In the genomic region with DNA sequence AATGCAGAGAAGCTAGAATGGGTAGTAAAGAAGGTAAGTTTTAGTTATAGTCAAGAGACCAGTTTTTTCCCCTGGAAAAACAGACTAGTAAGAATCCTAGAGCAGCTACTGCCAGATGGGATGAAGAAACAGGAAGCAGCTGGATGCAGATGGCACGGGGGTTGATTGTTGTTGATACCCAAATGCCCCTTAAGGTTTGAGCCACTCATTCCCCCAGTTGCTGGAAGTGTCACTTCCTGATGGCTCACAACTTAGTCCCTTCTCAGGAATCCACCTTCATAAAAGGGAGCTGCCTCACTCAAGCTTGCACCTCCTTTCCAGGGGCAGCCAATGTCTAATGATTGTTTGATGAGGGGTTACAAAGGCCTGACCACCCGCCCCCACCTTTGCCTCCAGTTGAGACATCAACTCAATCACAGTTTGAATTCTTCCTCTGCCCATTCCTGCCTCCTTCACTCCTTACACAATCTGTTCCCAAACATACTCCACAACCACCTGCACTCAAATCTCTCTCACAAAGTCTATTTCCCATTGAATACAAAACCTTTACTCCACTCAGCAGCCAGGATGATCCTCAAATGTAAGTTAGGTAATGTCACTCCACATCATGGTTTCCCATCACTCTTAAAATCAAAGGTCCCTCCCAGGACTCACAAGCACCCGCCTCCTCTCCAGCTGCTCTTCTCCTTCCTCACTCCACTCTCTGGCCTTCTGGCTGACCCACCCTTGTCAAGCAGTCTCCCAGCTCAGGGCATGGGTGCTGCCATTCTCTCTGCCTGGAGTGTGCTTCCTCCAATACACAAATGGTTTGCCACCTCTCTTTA, we compare ENCODE assay signal across 25 cellular contexts.
A peak's percentile ranks its signal among the peaks of the same experiment; 100 is the strongest.
DNase-seq lines count a peak whose midpoint lies in the region; ATAC-seq and TF ChIP-seq lines count a peak whose summit lies in the region.
"Had no signal": no experiment of that assay in that cellular context is flagged by ENCODE, and none has a peak within 500 bp of the region (broad histone marks: within the 10 kb centered on the region; RNA-seq: fewer than 3 reads in every experiment).

No MANE protein-coding gene starts in this region.

- H3K36me3 Mint-ChIP-seq in naive thymus-derived CD4-positive, alpha-beta T cell, result no peaks in the 10 kb centered on the region

- peaks cover 2 to 12% (median 6%) of the 10 kb centered on the region in 5 donors for H3K27me3 Mint-ChIP-seq in naive thymus-derived CD4-positive, alpha-beta T cell
- H3K27me3 Mint-ChIP-seq: activated B cell treated with CpG ODN at 0.5 μM for 24 hours had no signal

- peak overlapping the region; percentile 31 for H3K4me2 ChIP-seq in PC-3 (ENCODE audit: low read length)
- H3K4me2 ChIP-seq: BLaER1, KMS-11 had no signal

- H3K27me3 ChIP-seq in PC-3 (ENCODE audit: low read length) (no peaks in the 10 kb centered on the region), left ventricle myocardium inferior (ENCODE audit: low read depth) (no peaks in the 10 kb centered on the region)
- H3K27me3 ChIP-seq in naive thymus-derived CD4-positive, alpha-beta T cell (ENCODE audit: control insufficient read depth in 2 of 2, insufficient read depth in 2 of 2, low read length in 2 of 2), result no peaks in the 10 kb centered on the region
- H3K27me3 ChIP-seq: BLaER1, esophagus squamous epithelium, pancreas, thyroid gland had no signal

- intact Hi-C loops in PC-3 (cut with micrococcal nuclease) (no loop called here), left ventricle myocardium inferior (cut with micrococcal nuclease) (no loop called here)
- intact Hi-C loops in naive thymus-derived CD4-positive, alpha-beta T cell (cut with micrococcal nuclease), result no loop called here

- TF ChIP-seq CTCF in PC-3 (conservative IDR thresholded peaks at IDR 0.05; ENCODE audit: low read depth, low read length) (no peak), fibroblast of mammary gland (conservative IDR thresholded peaks at IDR 0.05; ENCODE audit: control insufficient read depth, insufficient read depth, low read depth, low read length) (no peak), left ventricle myocardium inferior (IDR thresholded peaks at IDR 0.05; ENCODE audit: borderline replicate concordance) (no peak)

- POLR2A ChIA-PET in PC-3 (lab: Charles Lee; ENCODE audit: unreplicated experiment), result interaction anchor here (0.5 kb wide), 1 partner anchor 704 kb away, joined by 4 read pairs; no protein-coding TSS in a partner anchor
- POLR2A ChIA-PET in naive thymus-derived CD4-positive, alpha-beta T cell (lab: Charles Lee), result interaction anchor here (0.6 kb wide), 1 partner anchor 529 kb away, joined by 3 read pairs; no protein-coding TSS in a partner anchor

- H3K27ac Mint-ChIP-seq in naive thymus-derived CD4-positive, alpha-beta T cell, result no peak overlapping the region
- H3K27ac Mint-ChIP-seq: activated B cell treated with CpG ODN at 0.5 μM for 24 hours; activated CD8-positive, alpha-beta T cell treated with anti-CD3 and anti-CD28 coated beads, Interleukin-2, amount 10 ng/mL, durations not matched to agents 7 days and 5 days; activated naive CD8-positive, alpha-beta T cell treated with anti-CD3 and anti-CD28 coated beads, Interleukin-2, amount 10 ng/mL, durations not matched to agents 7 days and 5 days had no signal

- H3K4me1 ChIP-seq in PC-3 (ENCODE audit: insufficient read depth, low read length) (peaks cover 82% of the 10 kb centered on the region), left ventricle myocardium inferior (peaks cover 29% of the 10 kb centered on the region)
- H3K4me1 ChIP-seq in naive thymus-derived CD4-positive, alpha-beta T cell (ENCODE audit: control insufficient read depth in 2 of 2, insufficient read depth in 2 of 2, low read length in 2 of 2), result no peaks in the 10 kb centered on the region

- H3K27ac ChIP-seq in PC-3 (ENCODE audit: low read length) (peak overlapping the region; percentile 97), left ventricle myocardium inferior (replicated peaks) (no peak overlapping the region)
- H3K27ac ChIP-seq in naive thymus-derived CD4-positive, alpha-beta T cell (ENCODE audit: low read depth, low read length), result no peak overlapping the region
- H3K27ac ChIP-seq: BLaER1, esophagus squamous epithelium, KMS-11, pancreas, thyroid gland had no signal

- H3K4me3 Mint-ChIP-seq in naive thymus-derived CD4-positive, alpha-beta T cell, result no peak overlapping the region
- H3K4me3 Mint-ChIP-seq: activated B cell treated with CpG ODN at 0.5 μM for 24 hours; activated CD8-positive, alpha-beta T cell treated with anti-CD3 and anti-CD28 coated beads, Interleukin-2, amount 10 ng/mL, durations not matched to agents 7 days and 5 days; activated naive CD8-positive, alpha-beta T cell treated with anti-CD3 and anti-CD28 coated beads, Interleukin-2, amount 10 ng/mL, durations not matched to agents 7 days and 5 days; activated T-helper 1 cell treated with anti-CD3 and anti-CD28 coated beads, Interleukin-12 subunit alpha, Interleukin-12 subunit beta, Interleukin-2, Interleukin-4 antibody, amounts not matched to agents 30 ng/mL and 10 ng/mL and 1 ng/mL, durations not matched to agents 14 hours and 24 hours and 36 hours had no signal

- no peaks in the 10 kb centered on the region for H3K36me3 ChIP-seq in PC-3 (ENCODE audit: low read depth, low read length)
- no peaks in the 10 kb centered on the region for H3K36me3 ChIP-seq in left ventricle myocardium inferior
- H3K36me3 ChIP-seq in naive thymus-derived CD4-positive, alpha-beta T cell (ENCODE audit: control insufficient read depth in 2 of 3, insufficient read depth in 3 of 3, low read length in 3 of 3), result no peaks in the 10 kb centered on the region
- H3K36me3 ChIP-seq: BLaER1, esophagus squamous epithelium, HAP-1, pancreas, thyroid gland had no signal

- H2AFZ ChIP-seq in PC-3 (ENCODE audit: low read length), result no peak overlapping the region

- 0 out of 2 replicates have a peak overlapping the region, but pooled peaks have one; percentile 7 for H3K4me3 ChIP-seq in PC-3 (ENCODE audit: low read length)
- no peak overlapping the region for H3K4me3 ChIP-seq in fibroblast of mammary gland (ENCODE audit: control insufficient read depth, low read depth, low read length)
- H3K4me3 ChIP-seq in left ventricle myocardium inferior, result no peak overlapping the region
- no peak overlapping the region for H3K4me3 ChIP-seq in naive thymus-derived CD4-positive, alpha-beta T cell (ENCODE audit: low read length)
- H3K4me3 ChIP-seq: BLaER1, esophagus squamous epithelium, HAP-1, pancreas, thyroid gland had no signal

- no peak for ATAC-seq in PC-3
- no peak for ATAC-seq in naive thymus-derived CD4-positive, alpha-beta T cell
- ATAC-seq: activated CD8-positive, alpha-beta T cell treated with anti-CD3 and anti-CD28 coated beads, Interleukin-2, amount 10 ng/mL, durations not matched to agents 7 days and 5 days; pancreas had no signal

- no peaks in the 10 kb centered on the region for H3K79me2 ChIP-seq in PC-3 (ENCODE audit: low read length)

- H3K9ac ChIP-seq in PC-3 (ENCODE audit: low read length), result peak overlapping the region; percentile 34; the same call in 1 of the 2 replicates
- H3K9ac ChIP-seq: BLaER1, KMS-11 had no signal

- H3F3A ChIP-seq in PC-3 (ENCODE audit: low read length, unreplicated experiment), result peaks cover 9% of the 10 kb centered on the region

- BruUV-seq in PC-3 (replicated peaks; lab: Mats Ljungman, UMichigan), result no TSS peak

- peaks cover 0 to 22% (median 0%) of the 10 kb centered on the region in 7 donors for H3K4me1 Mint-ChIP-seq in naive thymus-derived CD4-positive, alpha-beta T cell
- H3K4me1 Mint-ChIP-seq: activated B cell treated with CpG ODN at 0.5 μM for 24 hours had no signal

- no peaks in the 10 kb centered on the region for H3K9me2 ChIP-seq in PC-3 (replicated peaks; ENCODE audit: low read length)

- CTCF ChIA-PET in PC-3 (lab: Charles Lee), result interaction anchor here (1.5 kb wide), 1 partner anchor 24 kb away, joined by 3 read pairs; no protein-coding TSS in a partner anchor
- CTCF ChIA-PET in naive thymus-derived CD4-positive, alpha-beta T cell (lab: Charles Lee), result no interaction called here

- H3K9me3 ChIP-seq in PC-3 (ENCODE audit: low read length) (no peaks in the 10 kb centered on the region), left ventricle myocardium inferior (replicated peaks) (no peaks in the 10 kb centered on the region)
- H3K9me3 ChIP-seq in naive thymus-derived CD4-positive, alpha-beta T cell (ENCODE audit: control insufficient read depth in 2 of 3, low read length in 3 of 3), result no peaks in the 10 kb centered on the region
- H3K9me3 ChIP-seq: BLaER1, esophagus squamous epithelium, HAP-1, pancreas, thyroid gland had no signal

- peaks cover 0 to 2% (median 0%) of the 10 kb centered on the region in 11 donors for H3K9me3 Mint-ChIP-seq in naive thymus-derived CD4-positive, alpha-beta T cell
- H3K9me3 Mint-ChIP-seq: activated B cell treated with CpG ODN at 0.5 μM for 24 hours; activated T-helper 1 cell treated with anti-CD3 and anti-CD28 coated beads, Interleukin-12 subunit alpha, Interleukin-12 subunit beta, Interleukin-2, Interleukin-4 antibody, amounts not matched to agents 30 ng/mL and 10 ng/mL and 1 ng/mL, durations not matched to agents 14 hours and 24 hours and 36 hours had no signal

- no peaks in the 10 kb centered on the region for H4K20me1 ChIP-seq in PC-3 (ENCODE audit: low read length)
- H4K20me1 ChIP-seq: BLaER1 had no signal

- DNase-seq in Daoy (ENCODE audit: low read depth) (peak; percentile 56), PC-3 (peak; percentile 64), fibroblast of mammary gland (ENCODE audit: low read depth) (peak; percentile 40), renal cortical epithelial cell (ENCODE audit: low read depth) (peak; percentile 52), left ventricle myocardium inferior (no peak), cerebellar nuclear complex (lab: John Stamatoyannopoulos, UW) (no peak)
- DNase-seq in activated T-cell treated with anti-CD3 and anti-CD28 coated beads, Interleukin-2, amount 50 U/mL, for 1 hour, result no peak
- no peak for DNase-seq in naive thymus-derived CD4-positive, alpha-beta T cell
- DNase-seq: activated B cell treated with CpG ODN at 0.5 μM for 24 hours; activated CD8-positive, alpha-beta T cell treated with anti-CD3 and anti-CD28 coated beads, Interleukin-2, amount 10 ng/mL, durations not matched to agents 7 days and 5 days; activated naive CD8-positive, alpha-beta T cell treated with anti-CD3 and anti-CD28 coated beads, Interleukin-2, amount 10 ng/mL, durations not matched to agents 7 days and 5 days; DMS79 treated with DMSO at 0.1 percent for 48 hours; esophagus squamous epithelium; hypothalamus; kidney glomerular epithelial cell; NCI-H1436; NCI-H226; NK-92 treated with Interleukin-12 subunit alpha and Interleukin-12 subunit beta, amount 100 ng/mL, for 24 hours; pancreas; SHP77; thyroid gland had no signal

Comparison
In these comparisons a context has a peak if more than half of its experiments do, and no peak if none do; other contexts are left out.
1. DNase-seq: peak in Daoy (single experiment), PC-3 (single experiment), fibroblast of mammary gland (single experiment) and renal cortical epithelial cell (single experiment); none in left ventricle myocardium inferior (single experiment), activated T-cell treated with anti-CD3 and anti-CD28 coated beads, Interleukin-2, amount 50 U/mL, for 1 hour (single experiment), cerebellar nuclear complex (0 of 2) and naive thymus-derived CD4-positive, alpha-beta T cell (0 of 9).